ENCODE assay signal across 15 cellular contexts in genomic region chr5:37533851-37534250, GRCh38.
DNase-seq lines count a peak whose midpoint lies in the region; ATAC-seq and TF ChIP-seq lines count a peak whose summit lies in the region.
"Had no signal": no experiment of that assay in that cellular context is flagged by ENCODE, and none has a peak within 500 bp of the region (broad histone marks: within the 10 kb centered on the region; RNA-seq: fewer than 3 reads in every experiment).

No MANE protein-coding gene starts in this region.

- intact Hi-C loops in posterior vena cava (cut with DNase I) = no loop called here

- ATAC-seq in GM18505 (IDR thresholded peaks at IDR 0.05; ENCODE audit: unreplicated experiment) = no peak
- ATAC-seq in stimulated activated memory B cell treated with anti-CD40 and anti-IgM and Interleukin-4, amounts not matched to agents 10 μg/mL and 1 μg/mL and 100 μg/mL, for 72 hours = no peak
- ATAC-seq: activated CD4-positive, CD25-positive, alpha-beta regulatory T cell treated with anti-CD3 and anti-CD28 coated beads, Interleukin-2, amount 50 U/mL, for 24 hours; activated T-cell treated with anti-CD3 and anti-CD28 coated beads, Interleukin-2, amount 50 U/mL, for 72 hours had no signal

- no peak overlapping the region for H3K4me3 Mint-ChIP-seq in stimulated activated memory B cell treated with anti-CD40 and anti-IgM and Interleukin-4, amounts not matched to agents 10 μg/mL and 1 μg/mL and 100 μg/mL, for 72 hours
- H3K4me3 Mint-ChIP-seq: activated naive CD4-positive, alpha-beta T cell treated with anti-CD3 and anti-CD28 coated beads, Interleukin-2, amount 50 U/mL, for 24 hours; activated T-cell treated with anti-CD3 and anti-CD28 coated beads, Interleukin-2, amount 50 U/mL, for 72 hours; CD4-positive, alpha-beta T cell had no signal

- DNase-seq in AG20443 (ENCODE audit: low spot score) (peak; percentile 11), HS-5 (ENCODE audit: low read depth) (peak; percentile 69), astrocyte of the hippocampus (ENCODE audit: low read depth, low spot score) (peak; percentile 34), iris pigment epithelial cell (ENCODE audit: low read depth) (peak; percentile 68), SW 1271 (lab: John Stamatoyannopoulos, UW) (no peak), posterior vena cava (ENCODE audit: low spot score) (no peak)
- DNase-seq: activated T-cell treated with anti-CD3 and anti-CD28 coated beads, Interleukin-2, amount 50 U/mL, for 72 hours; CD4-positive, alpha-beta T cell; erythroblast; NCI-H146; NCI-H774 had no signal

- no peaks in the 10 kb centered on the region for H3K27me3 Mint-ChIP-seq in stimulated activated memory B cell treated with anti-CD40 and anti-IgM and Interleukin-4, amounts not matched to agents 10 μg/mL and 1 μg/mL and 100 μg/mL, for 72 hours
- H3K27me3 Mint-ChIP-seq: activated naive CD4-positive, alpha-beta T cell treated with anti-CD3 and anti-CD28 coated beads, Interleukin-2, amount 50 U/mL, for 24 hours; CD4-positive, alpha-beta T cell had no signal

- no peaks in the 10 kb centered on the region for H3K4me1 Mint-ChIP-seq in stimulated activated memory B cell treated with anti-CD40 and anti-IgM and Interleukin-4, amounts not matched to agents 10 μg/mL and 1 μg/mL and 100 μg/mL, for 72 hours

- H3K27ac Mint-ChIP-seq in stimulated activated memory B cell treated with anti-CD40 and anti-IgM and Interleukin-4, amounts not matched to agents 10 μg/mL and 1 μg/mL and 100 μg/mL, for 72 hours = no peak overlapping the region
- H3K27ac Mint-ChIP-seq: activated naive CD4-positive, alpha-beta T cell treated with anti-CD3 and anti-CD28 coated beads, Interleukin-2, amount 50 U/mL, for 24 hours; activated T-cell treated with anti-CD3 and anti-CD28 coated beads, Interleukin-2, amount 50 U/mL, for 72 hours; CD4-positive, alpha-beta T cell had no signal

- TF ChIP-seq POLR2A in GM18505 (IDR thresholded peaks at IDR 0.05; ENCODE audit: borderline replicate concordance, extremely low read depth, insufficient read depth, insufficient read length) = no peak

- peaks cover 58% of the 10 kb centered on the region for H3K36me3 Mint-ChIP-seq in stimulated activated memory B cell treated with anti-CD40 and anti-IgM and Interleukin-4, amounts not matched to agents 10 μg/mL and 1 μg/mL and 100 μg/mL, for 72 hours

- H3K9me3 Mint-ChIP-seq in stimulated activated memory B cell treated with anti-CD40 and anti-IgM and Interleukin-4, amounts not matched to agents 10 μg/mL and 1 μg/mL and 100 μg/mL, for 72 hours = peaks cover 7% of the 10 kb centered on the region

Comparison
In these comparisons a context has a peak if more than half of its experiments do, and no peak if none do; other contexts are left out.
1. DNase-seq: peak in AG20443 (single experiment), HS-5 (single experiment), astrocyte of the hippocampus (single experiment) and iris pigment epithelial cell (single experiment); none in SW 1271 (0 of 2) and posterior vena cava (single experiment).